Comparison of ENCODE assay signal across 9 cellular contexts in genomic region chr16:12062343-12063003, GRCh38.
DNase-seq lines count a peak whose midpoint lies in the region; ATAC-seq and TF ChIP-seq lines count a peak whose summit lies in the region.
"Had no signal": no experiment of that assay in that cellular context is flagged by ENCODE, and none has a peak within 500 bp of the region (broad histone marks: within the 10 kb centered on the region; RNA-seq: fewer than 3 reads in every experiment).

No MANE protein-coding gene starts in this region.

- TF ChIP-seq CTCF in HFFc6 (IDR thresholded peaks at IDR 0.05) = no peak; the same call in 1 of the 2 replicates
- TF ChIP-seq CTCF in testis (IDR thresholded peaks at IDR 0.05) = no peak

- intact Hi-C loops in testis (cut with DNase I; ENCODE audit: low total_unique reads) = loop anchor here (10.0 kb wide), 2 partner anchors 108 to 668 kb away; no protein-coding TSS in a partner anchor

- no peaks in the 10 kb centered on the region for H3K27me3 Mint-ChIP-seq in HFFc6 (ENCODE audit: insufficient read depth)

- ATAC-seq in GM18909 (IDR thresholded peaks at IDR 0.05; ENCODE audit: poor library complexity, unreplicated experiment) (no peak), HG03439 (IDR thresholded peaks at IDR 0.05; ENCODE audit: unreplicated experiment) (no peak)

- no peaks in the 10 kb centered on the region for H3K36me3 ChIP-seq in testis (ENCODE audit: low read depth, missing control alignments)
- H3K36me3 ChIP-seq: SJCRH30 had no signal

- no peak overlapping the region for H3K4me3 ChIP-seq in testis
- H3K4me3 ChIP-seq: SJCRH30 had no signal

- WGBS in testis, 2 donors = 56 to 71% methylated on average over 10 of the region's 10 CpGs

- peak overlapping the region; percentile 75 for H3K4me3 Mint-ChIP-seq in HFFc6

- TF ChIP-seq POLR2A in testis (IDR thresholded peaks at IDR 0.05) = no peak

- no peaks in the 10 kb centered on the region for H3K36me3 Mint-ChIP-seq in HFFc6 (ENCODE audit: low read depth)

- peak; percentile 96 for DNase-seq in HFFc6
- DNase-seq in amniotic stem cell (lab: John Stamatoyannopoulos, UW) = peak; percentile 55
- DNase-seq in islet precursor cell = peak; percentile 79
- peak; percentile 50 for DNase-seq in testis
- DNase-seq in NCI-H1105 (lab: John Stamatoyannopoulos, UW) = no peak
- DNase-seq in activated T-cell treated with anti-CD3 and anti-CD28 coated beads for 4 hours = no peak

- H3K9me3 ChIP-seq in testis = no peaks in the 10 kb centered on the region
- H3K9me3 ChIP-seq: SJCRH30 had no signal

- no peaks in the 10 kb centered on the region for H3K27me3 ChIP-seq in testis
- H3K27me3 ChIP-seq: SJCRH30 had no signal

- peaks cover 43% of the 10 kb centered on the region for H3K4me1 Mint-ChIP-seq in HFFc6 (ENCODE audit: low read depth)

- H3K9me3 Mint-ChIP-seq in HFFc6 = no peaks in the 10 kb centered on the region

- H3K27ac ChIP-seq in testis = no peak overlapping the region
- H3K27ac ChIP-seq: SJCRH30 had no signal

- H3K4me1 ChIP-seq in testis = no peaks in the 10 kb centered on the region

- peak overlapping the region; percentile 97 for H3K27ac Mint-ChIP-seq in HFFc6

Comparison
In these comparisons a context has a peak if more than half of its experiments do, and no peak if none do; other contexts are left out.
1. DNase-seq: peak in HFFc6 (single experiment), amniotic stem cell (single experiment), islet precursor cell (single experiment) and testis (single experiment); none in NCI-H1105 (single experiment) and activated T-cell treated with anti-CD3 and anti-CD28 coated beads for 4 hours (single experiment).